14 cellular contexts compared by ENCODE assay signal in the genomic region with DNA sequence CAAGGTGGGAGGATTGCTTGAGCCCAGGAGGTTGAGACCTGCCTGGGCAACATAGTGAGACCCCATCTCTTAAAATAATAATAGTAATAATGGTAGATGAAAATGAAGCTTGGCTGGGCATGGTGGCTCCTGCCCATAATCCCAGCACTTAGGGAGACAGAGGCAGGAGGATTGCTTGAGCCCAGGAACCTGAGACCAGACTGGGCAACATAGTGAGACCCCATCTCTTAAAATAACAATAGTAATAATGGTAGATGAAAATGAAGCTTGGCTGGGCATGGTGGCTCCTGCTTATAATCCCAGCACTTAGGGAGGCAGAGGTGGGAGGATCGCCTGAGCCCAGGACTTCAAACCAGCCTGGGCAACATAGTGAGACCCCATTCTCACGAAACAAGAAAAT. TPM values are rescaled to one million over a fixed set of nuclear protein-coding genes. Genes with fewer than 3 reads are reported as not detected.
DNase-seq lines count a peak whose midpoint lies in the region; ATAC-seq and TF ChIP-seq lines count a peak whose summit lies in the region.
"Had no signal": no experiment of that assay in that cellular context is flagged by ENCODE, and none has a peak within 500 bp of the region (broad histone marks: within the 10 kb centered on the region; RNA-seq: fewer than 3 reads in every experiment).

No MANE protein-coding gene starts in this region.

- peak overlapping the region; percentile 80 for H3K27ac Mint-ChIP-seq in activated CD4-positive, alpha-beta T cell treated with anti-CD3 and anti-CD28 coated beads, Interleukin-2, amount 10 ng/mL, durations not matched to agents 7 days and 5 days
- H3K27ac Mint-ChIP-seq in activated naive CD8-positive, alpha-beta T cell treated with anti-CD3 and anti-CD28 coated beads, Interleukin-2, amount 50 U/mL, for 24 hours, result no peak overlapping the region
- H3K27ac Mint-ChIP-seq: CD4-positive, CD25-positive, alpha-beta regulatory T cell had no signal

- TF ChIP-seq CTCF in RWPE2 (IDR thresholded peaks at IDR 0.05; ENCODE audit: poor library complexity, severe bottlenecking), result no peak

- H3K27ac ChIP-seq in RWPE2 (ENCODE audit: poor library complexity, severe bottlenecking) (peak overlapping the region; percentile 39), epithelial cell of prostate (peak overlapping the region; percentile 64), skin epidermis (peak overlapping the region in 16 of 21 experiments; percentile 7 to 86 (median 73))
- H3K27ac ChIP-seq: 22Rv1, BLaER1 had no signal

- H3K9me3 ChIP-seq in RWPE2 (ENCODE audit: severe bottlenecking), result no peaks in the 10 kb centered on the region
- H3K9me3 ChIP-seq: BLaER1 had no signal

- POLR2A ChIA-PET in activated CD4-positive, alpha-beta T cell treated with anti-CD3 and anti-CD28 coated beads, Interleukin-2, amount 10 ng/mL, durations not matched to agents 7 days and 5 days (lab: Charles Lee), result no interaction called here

- no peaks in the 10 kb centered on the region for H3K36me3 ChIP-seq in RWPE2 (ENCODE audit: low read depth)
- H3K36me3 ChIP-seq: BLaER1 had no signal

- no peaks in the 10 kb centered on the region for H3K36me3 Mint-ChIP-seq in activated CD4-positive, alpha-beta T cell treated with anti-CD3 and anti-CD28 coated beads, Interleukin-2, amount 10 ng/mL, durations not matched to agents 7 days and 5 days (ENCODE audit: low read depth)
- no peaks in the 10 kb centered on the region for H3K36me3 Mint-ChIP-seq in activated naive CD8-positive, alpha-beta T cell treated with anti-CD3 and anti-CD28 coated beads, Interleukin-2, amount 50 U/mL, for 24 hours (ENCODE audit: low read depth)
- H3K36me3 Mint-ChIP-seq: CD4-positive, CD25-positive, alpha-beta regulatory T cell had no signal

- no peaks in the 10 kb centered on the region for H3K4me1 Mint-ChIP-seq in activated CD4-positive, alpha-beta T cell treated with anti-CD3 and anti-CD28 coated beads, Interleukin-2, amount 10 ng/mL, durations not matched to agents 7 days and 5 days
- no peaks in the 10 kb centered on the region for H3K4me1 Mint-ChIP-seq in activated naive CD8-positive, alpha-beta T cell treated with anti-CD3 and anti-CD28 coated beads, Interleukin-2, amount 50 U/mL, for 24 hours
- H3K4me1 Mint-ChIP-seq: CD4-positive, CD25-positive, alpha-beta regulatory T cell had no signal

- peaks cover 2% of the 10 kb centered on the region for H3K27me3 Mint-ChIP-seq in activated CD4-positive, alpha-beta T cell treated with anti-CD3 and anti-CD28 coated beads, Interleukin-2, amount 10 ng/mL, durations not matched to agents 7 days and 5 days
- peaks cover 8% of the 10 kb centered on the region for H3K27me3 Mint-ChIP-seq in activated naive CD8-positive, alpha-beta T cell treated with anti-CD3 and anti-CD28 coated beads, Interleukin-2, amount 50 U/mL, for 24 hours

- CTCF ChIA-PET in activated CD4-positive, alpha-beta T cell treated with anti-CD3 and anti-CD28 coated beads, Interleukin-2, amount 10 ng/mL, durations not matched to agents 7 days and 5 days (lab: Charles Lee), result interaction anchor here (1.6 kb wide), 1 partner anchor 20 kb away, joined by 4 read pairs; no protein-coding TSS in a partner anchor

- H3K27me3 ChIP-seq in RWPE2 (ENCODE audit: insufficient read depth, poor library complexity, severe bottlenecking), result no peaks in the 10 kb centered on the region
- H3K27me3 ChIP-seq: BLaER1 had no signal

- no peak overlapping the region for H3K4me3 Mint-ChIP-seq in activated CD4-positive, alpha-beta T cell treated with anti-CD3 and anti-CD28 coated beads, Interleukin-2, amount 10 ng/mL, durations not matched to agents 7 days and 5 days
- no peak overlapping the region for H3K4me3 Mint-ChIP-seq in activated naive CD8-positive, alpha-beta T cell treated with anti-CD3 and anti-CD28 coated beads, Interleukin-2, amount 50 U/mL, for 24 hours
- H3K4me3 Mint-ChIP-seq: CD4-positive, CD25-positive, alpha-beta regulatory T cell had no signal

- ATAC-seq in RWPE2 (ENCODE audit: low read depth), result no peak
- ATAC-seq in activated naive CD8-positive, alpha-beta T cell treated with anti-CD3 and anti-CD28 coated beads, Interleukin-2, amount 50 U/mL, for 24 hours, result no peak
- no peak for ATAC-seq in GM19035 (IDR thresholded peaks at IDR 0.05; ENCODE audit: unreplicated experiment)
- ATAC-seq: HCT116 had no signal

- H3K4me1 ChIP-seq in RWPE2 (ENCODE audit: insufficient read depth, poor library complexity, severe bottlenecking), result peaks cover 20% of the 10 kb centered on the region

- H3K4me3 ChIP-seq in RWPE2 (ENCODE audit: severe bottlenecking) (no peak overlapping the region), skin epidermis (no peak overlapping the region)
- H3K4me3 ChIP-seq: BLaER1 had no signal

- no peak for DNase-seq in activated CD4-positive, alpha-beta T cell treated with anti-CD3 and anti-CD28 coated beads, Interleukin-2, amount 10 ng/mL, durations not matched to agents 7 days and 5 days
- no peak for DNase-seq in activated CD4-positive, alpha-beta T cell treated with anti-CD3 and anti-CD28 coated beads for 1 hour
- DNase-seq in RWPE2 (ENCODE audit: low spot score) (no peak), epithelial cell of prostate (ENCODE audit: low read depth, low spot score) (no peak), D341Med (ENCODE audit: low spot score) (no peak)
- no peak for DNase-seq in activated naive CD8-positive, alpha-beta T cell treated with anti-CD3 and anti-CD28 coated beads, Interleukin-2, amount 50 U/mL, for 24 hours
- DNase-seq: AML-193; CD4-positive, CD25-positive, alpha-beta regulatory T cell; DMS 273 treated with DMSO at 0.1 percent for 48 hours had no signal

- no peaks in the 10 kb centered on the region for H3K9me3 Mint-ChIP-seq in activated CD4-positive, alpha-beta T cell treated with anti-CD3 and anti-CD28 coated beads, Interleukin-2, amount 10 ng/mL, durations not matched to agents 7 days and 5 days
- no peaks in the 10 kb centered on the region for H3K9me3 Mint-ChIP-seq in activated naive CD8-positive, alpha-beta T cell treated with anti-CD3 and anti-CD28 coated beads, Interleukin-2, amount 50 U/mL, for 24 hours

RNA-seq across cellular contexts. Expression of a gene that starts 49.5 kb away (rescaled TPM):
- 10 to 100 TPM; 12.8 to 15.5 TPM for total RNA-seq in activated CD4-positive, alpha-beta T cell treated with anti-CD3 and anti-CD28 coated beads, Interleukin-2, amount 10 ng/mL, durations not matched to agents 7 days and 5 days
